20 cellular contexts compared by ENCODE assay signal in genomic region chr9:128936171-128936865, GRCh38. TPM values are rescaled to one million over a fixed set of nuclear protein-coding genes. Genes with fewer than 3 reads are reported as not detected.
DNase-seq lines count a peak whose midpoint lies in the region; ATAC-seq and TF ChIP-seq lines count a peak whose summit lies in the region.
"Had no signal": no experiment of that assay in that cellular context is flagged by ENCODE, and none has a peak within 500 bp of the region (broad histone marks: within the 10 kb centered on the region; RNA-seq: fewer than 3 reads in every experiment).

No MANE protein-coding gene starts in this region.

- CTCF ChIA-PET in HEK293 (lab: Yijun Ruan, JAX) (interaction anchor here (9.1 kb wide), 1 partner anchor 8 kb away, joined by 48 read pairs; no protein-coding TSS in a partner anchor), PC-3 (lab: Charles Lee) (no interaction called here)

- intact Hi-C loops in spleen (cut with DNase I; ENCODE audit: low total_unique reads) (no loop called here), PC-3 (cut with micrococcal nuclease) (no loop called here)

- H3K27ac ChIP-seq in HEK293 (ENCODE audit: extremely low read depth, low read depth, low read length) (no peak overlapping the region), coronary artery (no peak overlapping the region), spleen (no peak overlapping the region), PC-3 (ENCODE audit: low read length) (no peak overlapping the region)
- H3K27ac ChIP-seq: KMS-11 had no signal

- H3K4me1 ChIP-seq in HEK293 (ENCODE audit: control insufficient read depth, insufficient read depth, low read length) (no peaks in the 10 kb centered on the region), spleen (peaks cover 0 to 13% (median 9%) of the 10 kb centered on the region in 6 donors), PC-3 (ENCODE audit: insufficient read depth, low read length) (no peaks in the 10 kb centered on the region)
- H3K4me1 ChIP-seq: Caco-2 had no signal

- H3K36me3 ChIP-seq in HEK293 (ENCODE audit: control insufficient read depth in 2 of 2, insufficient read depth in 1 of 2, low read length in 2 of 2) (peaks cover 0 to 3% of the 10 kb centered on the region in 2 experiments; a peak in 1 of 3 replicates), spleen (no peaks in the 10 kb centered on the region), PC-3 (ENCODE audit: low read depth, low read length) (no peaks in the 10 kb centered on the region)
- H3K36me3 ChIP-seq: BE2C had no signal

- TF ChIP-seq CTCF in HEK293 (tag by site-specific recombination; IDR thresholded peaks at IDR 0.05) (no peak), coronary artery (IDR thresholded peaks at IDR 0.05) (no peak), nephron progenitor cell (IDR thresholded peaks at IDR 0.05) (no peak), spleen (IDR thresholded peaks at IDR 0.05 in 8 of 11, conservative IDR thresholded peaks at IDR 0.05 in 3 of 11) (no peak), PC-3 (conservative IDR thresholded peaks at IDR 0.05; ENCODE audit: low read depth, low read length) (no peak)

- no peaks in the 10 kb centered on the region for H3K27me3 Mint-ChIP-seq in nephron progenitor cell (ENCODE audit: low read depth, poor library complexity)
- H3K27me3 Mint-ChIP-seq: CD4-positive, CD25-positive, alpha-beta regulatory T cell; CD8-positive, alpha-beta memory T cell had no signal

- POLR2A ChIA-PET in HEK293 (lab: Yijun Ruan, JAX): no interaction called here
- POLR2A ChIA-PET in PC-3 (lab: Charles Lee; ENCODE audit: unreplicated experiment): no interaction called here

- BruUV-seq in PC-3 (replicated peaks; lab: Mats Ljungman, UMichigan): no TSS peak

- H3K4me3 ChIP-seq in HEK293 (ENCODE audit: low read depth, low read length): no peak overlapping the region
- H3K4me3 ChIP-seq in coronary artery: no peak overlapping the region
- H3K4me3 ChIP-seq in spleen: no peak overlapping the region
- no peak overlapping the region for H3K4me3 ChIP-seq in PC-3 (ENCODE audit: low read length)
- H3K4me3 ChIP-seq: GM23338 had no signal

- no peak overlapping the region for H2AFZ ChIP-seq in PC-3 (ENCODE audit: low read length)
- H2AFZ ChIP-seq: GM23338 had no signal

- no peaks in the 10 kb centered on the region for H3K79me2 ChIP-seq in PC-3 (ENCODE audit: low read length)

- WGBS in spleen, 5 donors: 87 to 95% (median 90%) methylated on average over 6 to 11 of the region's 11 CpGs

- no peaks in the 10 kb centered on the region for H4K20me1 ChIP-seq in PC-3 (ENCODE audit: low read length)

- ATAC-seq in PC-3: no peak
- no peak for ATAC-seq in GM21447 (IDR thresholded peaks at IDR 0.05; ENCODE audit: unreplicated experiment)
- ATAC-seq: GM23338, HCT116 had no signal

- no peak overlapping the region for H3K9ac ChIP-seq in PC-3 (ENCODE audit: low read length)
- H3K9ac ChIP-seq: KMS-11 had no signal

- no peaks in the 10 kb centered on the region for H3K9me3 ChIP-seq in HEK293 (ENCODE audit: control insufficient read depth, insufficient read depth, low read depth, low read length)
- H3K9me3 ChIP-seq in spleen: no peaks in the 10 kb centered on the region
- no peaks in the 10 kb centered on the region for H3K9me3 ChIP-seq in PC-3 (ENCODE audit: low read length)
- H3K9me3 ChIP-seq: BE2C, Caco-2 had no signal

- peaks cover 14% of the 10 kb centered on the region for H3K4me1 Mint-ChIP-seq in nephron progenitor cell
- H3K4me1 Mint-ChIP-seq: CD4-positive, CD25-positive, alpha-beta regulatory T cell; CD8-positive, alpha-beta memory T cell; GM23338 had no signal

- H3K9me3 Mint-ChIP-seq in nephron progenitor cell: no peaks in the 10 kb centered on the region
- H3K9me3 Mint-ChIP-seq: CD4-positive, CD25-positive, alpha-beta regulatory T cell; CD8-positive, alpha-beta memory T cell; GM23338 had no signal

- DNase-seq in coronary artery (ENCODE audit: low spot score) (peak; percentile 43), nephron progenitor cell (no peak), spleen (peak; percentile 63), DMS114 treated with DMSO at 0.1 percent for 48 hours (lab: John Stamatoyannopoulos, UW; ENCODE audit: unreplicated experiment) (no peak), PC-3 (no peak), COR-L47 (lab: John Stamatoyannopoulos, UW) (no peak)
- DNase-seq: ACHN; BE2C; C1 segment of cervical spinal cord; Caco-2; CD4-positive, CD25-positive, alpha-beta regulatory T cell; DMS153; DMS79 treated with DMSO at 0.1 percent for 48 hours; GF-D8 had no signal

- no peak overlapping the region for H3K4me2 ChIP-seq in PC-3 (ENCODE audit: low read length)
- H3K4me2 ChIP-seq: GM23338, KMS-11 had no signal

- no peaks in the 10 kb centered on the region for H3K27me3 ChIP-seq in spleen (replicated peaks in 1 of 7)
- H3K27me3 ChIP-seq in PC-3 (ENCODE audit: low read length): no peaks in the 10 kb centered on the region
- H3K27me3 ChIP-seq: BE2C had no signal

- peak overlapping the region; percentile 69 for H3K27ac Mint-ChIP-seq in nephron progenitor cell
- H3K27ac Mint-ChIP-seq: CD4-positive, CD25-positive, alpha-beta regulatory T cell; GM23338 had no signal

- H3K9me2 ChIP-seq in PC-3 (replicated peaks; ENCODE audit: low read length): no peaks in the 10 kb centered on the region

- H3K4me3 Mint-ChIP-seq in nephron progenitor cell: no peak overlapping the region
- H3K4me3 Mint-ChIP-seq: CD4-positive, CD25-positive, alpha-beta regulatory T cell; CD8-positive, alpha-beta memory T cell; GM23338 had no signal

- no peaks in the 10 kb centered on the region for H3F3A ChIP-seq in PC-3 (ENCODE audit: low read length, unreplicated experiment)

- TF ChIP-seq POLR2A in spleen (IDR thresholded peaks at IDR 0.05): no peak

- no peaks in the 10 kb centered on the region for H3K36me3 Mint-ChIP-seq in nephron progenitor cell (ENCODE audit: low read depth)
- H3K36me3 Mint-ChIP-seq: CD4-positive, CD25-positive, alpha-beta regulatory T cell; CD8-positive, alpha-beta memory T cell had no signal

TF ChIP-seq in HEK293, 187 proteins besides CTCF, POLR2A, EP300 and RAD21:
- TF ChIP-seq ZNF114 (tag by site-specific recombination; IDR thresholded peaks at IDR 0.05) (no peak), ZNF280C (tag by site-specific recombination; IDR thresholded peaks at IDR 0.05) (no peak), ZNF510 (tag by site-specific recombination; IDR thresholded peaks at IDR 0.05; ENCODE audit: insufficient replicate concordance) (no peak), BCL11B (tag by site-specific recombination; IDR thresholded peaks at IDR 0.05; ENCODE audit: low read depth) (peak; percentile 53; the same call in 1 of the 2 replicates)

RNA-seq across cellular contexts. Expression of gene DOLK, which starts 11.1 kb away (rescaled TPM):
- total RNA-seq in spleen (10 to 100 TPM in 5 of 7 donors, 1 to 10 TPM in 2; 8.0 to 16.3 (median 12.6) TPM), PC-3 (2014; rRNA removed) (17.9 and 23.7 TPM in 2 replicates)
- polyA plus RNA-seq in spleen: 1 to 10 TPM; 5.3 to 8.4 (median 6.5) TPM

RNA-seq across cellular contexts. Expression of gene NUP188, which starts 11.2 kb away (rescaled TPM):
- total RNA-seq in spleen (10 to 100 TPM; 44.2 to 72.5 (median 58.7) TPM), PC-3 (2014; rRNA removed) (48.0 and 52.0 TPM in 2 replicates)
- polyA plus RNA-seq in spleen: 10 to 100 TPM; 11.0 to 16.4 (median 11.1) TPM

RNA-seq across cellular contexts. Expression of gene PHYHD1, which starts 15.5 kb away (rescaled TPM):
- total RNA-seq in spleen (10 to 100 TPM in 5 of 7 donors, 1 to 10 TPM in 2; 7.2 to 22.3 (median 10.9) TPM), PC-3 (2014; rRNA removed) (1.6 TPM in 1 of 2 replicates, not detected in the other)
- 10 to 100 TPM; 12.0 to 13.2 (median 13.2) TPM for polyA plus RNA-seq in spleen

RNA-seq across cellular contexts. Expression of gene LRRC8A, which starts 54.4 kb away (rescaled TPM):
- total RNA-seq in spleen (10 to 100 TPM; 22.8 to 59.0 (median 39.1) TPM), PC-3 (2014; rRNA removed) (58.9 and 65.5 TPM in 2 replicates)
- 10 to 100 TPM in 1 of 3 donors, 1 to 10 TPM in 2; 3.5 to 10.3 (median 5.8) TPM for polyA plus RNA-seq in spleen

RNA-seq across cellular contexts. Expression of gene KYAT1, which starts 54.6 kb away (rescaled TPM):
- total RNA-seq in spleen (1 to 10 TPM; 4.7 to 8.7 (median 6.4) TPM), PC-3 (2014; rRNA removed) (7.4 and 12.9 TPM in 2 replicates)
- 10 to 100 TPM in 1 of 3 donors, 1 to 10 TPM in 2; 6.6 to 19.9 (median 7.9) TPM for polyA plus RNA-seq in spleen

Comparison
In these comparisons a context has a peak if more than half of its experiments do, and no peak if none do; other contexts are left out.
1. DNase-seq: peak in coronary artery (single experiment) and spleen (single experiment); none in nephron progenitor cell (single experiment), DMS114 treated with DMSO at 0.1 percent for 48 hours (single experiment), PC-3 (single experiment) and COR-L47 (single experiment).